ENCODE assay signal across 15 cellular contexts in genomic region chr17:50127661-50128361, GRCh38. TPM values are rescaled to one million over a fixed set of nuclear protein-coding genes. Genes with fewer than 3 reads are reported as not detected.
DNase-seq lines count a peak whose midpoint lies in the region; ATAC-seq and TF ChIP-seq lines count a peak whose summit lies in the region.
"Had no signal": no experiment of that assay in that cellular context is flagged by ENCODE, and none has a peak within 500 bp of the region (broad histone marks: within the 10 kb centered on the region; RNA-seq: fewer than 3 reads in every experiment).

No MANE protein-coding gene starts in this region.

- H3K36me3 ChIP-seq in HEK293 (ENCODE audit: control insufficient read depth in 2 of 2, insufficient read depth in 1 of 2, low read length in 2 of 2) = peaks cover 0 to 4% of the 10 kb centered on the region in 2 experiments; a peak in 1 of 3 replicates
- H3K36me3 ChIP-seq: heart left ventricle had no signal

- H3K4me3 Mint-ChIP-seq in glutamatergic neuron (ENCODE audit: unreplicated experiment) = peak overlapping the region; percentile 100

- H3K9me3 Mint-ChIP-seq in glutamatergic neuron (ENCODE audit: unreplicated experiment) = peaks cover 15% of the 10 kb centered on the region
- H3K9me3 Mint-ChIP-seq: activated CD4-positive, alpha-beta T cell treated with anti-CD3 and anti-CD28 coated beads, Interleukin-2, amount 10 ng/mL, durations not matched to agents 7 days and 5 days; dendritic cell treated with granulocyte-macrophage colony-stimulating factor and Interleukin-4, amounts not matched to agents 40 ng/mL and 50 ng/mL, for 4 days had no signal

- CTCF ChIA-PET in HEK293 (lab: Yijun Ruan, JAX) = interaction anchor here (0.6 to 2.4 kb wide), 3 partner anchors 13 to 169 kb away, joined by 3 to 15 read pairs (median 4); no protein-coding TSS in a partner anchor

- DNase-seq in A172 (ENCODE audit: low spot score) = peak; percentile 88
- peak; percentile 16 for DNase-seq in SKM-1 (lab: John Stamatoyannopoulos, UW; ENCODE audit: unreplicated experiment)
- no peak for DNase-seq in glutamatergic neuron
- DNase-seq in DMS114 treated with DMSO at 0.1 percent for 48 hours (lab: John Stamatoyannopoulos, UW; ENCODE audit: unreplicated experiment) = no peak
- no peak for DNase-seq in stimulated activated CD4-positive, alpha-beta T cell treated with anti-CD3 and anti-CD28 coated beads, Interleukin-4, amount 100 ng/mL, for 24 hours
- DNase-seq in NCI-H1048 (lab: John Stamatoyannopoulos, UW) = no peak
- DNase-seq: activated CD4-positive, alpha-beta T cell treated with anti-CD3 and anti-CD28 coated beads, Interleukin-2, amount 10 ng/mL, durations not matched to agents 7 days and 5 days; activated naive CD4-positive, alpha-beta T cell treated with anti-CD3 and anti-CD28 coated beads, Interleukin-2, amount 50 U/mL, for 16 hours; heart left ventricle; NCI-H2107; stimulated activated CD8-positive, alpha-beta memory T cell treated with anti-CD3 and anti-CD28 coated beads, Interleukin-4, amount 100 ng/mL, for 48 hours had no signal

- ATAC-seq in HG03097 (IDR thresholded peaks at IDR 0.05; ENCODE audit: low FRiP score, unreplicated experiment) = no peak
- ATAC-seq: heart left ventricle, Right ventricle myocardium inferior had no signal

- H3K27me3 Mint-ChIP-seq in glutamatergic neuron (ENCODE audit: unreplicated experiment) = peaks cover 27% of the 10 kb centered on the region

- no peak overlapping the region for H3K4me3 ChIP-seq in HEK293 (ENCODE audit: low read depth, low read length)

- no peak overlapping the region for H3K27ac ChIP-seq in HEK293 (ENCODE audit: extremely low read depth, low read depth, low read length)
- H3K27ac ChIP-seq: heart left ventricle had no signal

- peaks cover 13% of the 10 kb centered on the region for H3K4me1 ChIP-seq in HEK293 (ENCODE audit: control insufficient read depth, insufficient read depth, low read length)

- TF ChIP-seq CTCF in HEK293 (tag by site-specific recombination; IDR thresholded peaks at IDR 0.05) (no peak), glutamatergic neuron (IDR thresholded peaks at IDR 0.05; ENCODE audit: partially characterized antibody, unreplicated experiment) (no peak)

- no peaks in the 10 kb centered on the region for H3K36me3 Mint-ChIP-seq in glutamatergic neuron (ENCODE audit: unreplicated experiment)

- POLR2A ChIA-PET in HEK293 (lab: Yijun Ruan, JAX) = interaction anchor here (0.7 to 0.8 kb wide), 2 partner anchors 20 to 24 kb away, joined by 3 to 6 read pairs; no protein-coding TSS in a partner anchor

- H3K9me3 ChIP-seq in HEK293 (ENCODE audit: control insufficient read depth, insufficient read depth, low read depth, low read length) = no peaks in the 10 kb centered on the region
- H3K9me3 ChIP-seq: heart left ventricle had no signal

- H3K4me1 Mint-ChIP-seq in glutamatergic neuron (ENCODE audit: low read depth, unreplicated experiment) = peaks cover 32% of the 10 kb centered on the region

- peak overlapping the region; percentile 5 for H3K27ac Mint-ChIP-seq in glutamatergic neuron (ENCODE audit: unreplicated experiment)
- H3K27ac Mint-ChIP-seq: activated CD4-positive, alpha-beta T cell treated with anti-CD3 and anti-CD28 coated beads, Interleukin-2, amount 10 ng/mL, durations not matched to agents 7 days and 5 days had no signal

TF ChIP-seq in HEK293, 187 proteins besides CTCF, POLR2A, EP300 and RAD21:
- TF ChIP-seq ZNF837 (tag by site-specific recombination; IDR thresholded peaks at IDR 0.05) (no peak), REST (tag by site-specific recombination; IDR thresholded peaks at IDR 0.05) (peak; percentile 69), ZNF341 (tag by site-specific recombination; IDR thresholded peaks at IDR 0.05; ENCODE audit: low read depth) (peak; percentile 49)

RNA-seq across cellular contexts. Expression of gene SAMD14, which starts 2.1 kb away (rescaled TPM):
- total RNA-seq in A172 (2014; rRNA removed; shearing (Covaris generic)) = 0.50 and 0.62 TPM in 2 replicates
- total RNA-seq in glutamatergic neuron (ENCODE audit: unreplicated experiment) = 95.0 TPM

RNA-seq across cellular contexts. Expression of gene PPP1R9B, which starts 22.7 kb away (rescaled TPM):
- 19.1 and 35.5 TPM in 2 replicates for total RNA-seq in A172 (2014; rRNA removed; shearing (Covaris generic))
- 74.0 TPM for total RNA-seq in glutamatergic neuron (ENCODE audit: unreplicated experiment)

RNA-seq across cellular contexts. Expression of gene PDK2, which starts 32.7 kb away (rescaled TPM):
- 13.7 and 13.9 TPM in 2 replicates for total RNA-seq in A172 (2014; rRNA removed; shearing (Covaris generic))
- total RNA-seq in glutamatergic neuron (ENCODE audit: unreplicated experiment) = 36.9 TPM

RNA-seq across cellular contexts. Expression of gene SGCA, which starts 38.0 kb away (rescaled TPM):
- total RNA-seq in A172 (2014; rRNA removed; shearing (Covaris generic)) = 0.22 and 9.3 TPM in 2 replicates
- total RNA-seq in glutamatergic neuron (ENCODE audit: unreplicated experiment) = 1.3 TPM
- total RNA-seq: activated CD4-positive, alpha-beta T cell treated with anti-CD3 and anti-CD28 coated beads, Interleukin-2, amount 10 ng/mL, durations not matched to agents 7 days and 5 days had no signal

Comparison
In these comparisons a context has a peak if more than half of its experiments do, and no peak if none do; other contexts are left out.
1. DNase-seq: peak in A172 (single experiment) and SKM-1 (single experiment); none in glutamatergic neuron (single experiment), DMS114 treated with DMSO at 0.1 percent for 48 hours (single experiment), stimulated activated CD4-positive, alpha-beta T cell treated with anti-CD3 and anti-CD28 coated beads, Interleukin-4, amount 100 ng/mL, for 24 hours (single experiment) and NCI-H1048 (single experiment).
2. RNA of gene SAMD14, which starts 2.1 kb away (total RNA-seq): 95.0 TPM in glutamatergic neuron (single experiment); 0.50 to 0.62 TPM in A172; every median in the first group is over 10 times any median in the second.